ENCODE assay signal across 14 cellular contexts in the genomic region with DNA sequence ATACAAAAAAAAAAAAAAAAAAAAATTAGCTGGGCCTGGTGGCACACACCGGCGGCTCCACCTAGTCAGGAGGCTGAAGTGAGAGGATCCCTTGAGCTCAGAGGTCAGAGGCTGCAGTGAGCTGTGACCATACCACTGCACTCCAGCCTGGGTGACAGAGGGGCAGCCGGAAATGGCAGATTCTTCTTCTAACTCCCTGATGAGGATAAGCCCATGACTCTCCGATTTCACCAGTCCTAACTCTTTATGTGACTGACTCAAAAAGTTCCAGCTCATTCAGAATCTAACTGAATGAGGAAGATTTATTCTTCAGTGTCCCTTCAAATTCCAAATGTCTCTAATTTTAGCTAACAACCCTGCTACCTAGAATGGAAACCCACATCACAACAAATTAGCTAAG. TPM values are rescaled to one million over a fixed set of nuclear protein-coding genes. Genes with fewer than 3 reads are reported as not detected.
A peak's percentile ranks its signal among the peaks of the same experiment; 100 is the strongest.
DNase-seq lines count a peak whose midpoint lies in the region; ATAC-seq and TF ChIP-seq lines count a peak whose summit lies in the region.
"Had no signal": no experiment of that assay in that cellular context is flagged by ENCODE, and none has a peak within 500 bp of the region (broad histone marks: within the 10 kb centered on the region; RNA-seq: fewer than 3 reads in every experiment).

No MANE protein-coding gene starts in this region.

- no peaks in the 10 kb centered on the region for H3K9me2 ChIP-seq in Loucy (replicated peaks; ENCODE audit: low read depth, low read length)
- H3K9me2 ChIP-seq in MM.1S (replicated peaks; ENCODE audit: insufficient read depth, low read length), result no peaks in the 10 kb centered on the region

- POLR2A ChIA-PET in CD4-positive, alpha-beta T cell (lab: Charles Lee), result interaction anchor here (0.7 to 1.8 kb wide), 5 partner anchors 14 to 99 kb away, joined by 3 to 16 read pairs (median 3); a partner anchor contains a TSS

- no peaks in the 10 kb centered on the region for H3K9me3 ChIP-seq in CD4-positive, alpha-beta T cell (ENCODE audit: control insufficient read depth, low read length)
- H3K9me3 ChIP-seq in Loucy (ENCODE audit: insufficient read depth, low read depth, low read length) (no peaks in the 10 kb centered on the region), MM.1S (replicated peaks; ENCODE audit: insufficient read depth, low read length) (no peaks in the 10 kb centered on the region)

- H4K20me1 ChIP-seq in Loucy (ENCODE audit: insufficient read depth, low read length, poor library complexity, severe bottlenecking) (no peaks in the 10 kb centered on the region), MM.1S (ENCODE audit: insufficient read depth, low read length) (no peaks in the 10 kb centered on the region)

- intact Hi-C loops in CD4-positive, alpha-beta T cell (cut with DNase I, micrococcal nuclease), result loop anchor here in 1 of 2 experiments (5.0 kb wide), 1 partner anchor 97 kb away; a partner anchor contains a TSS

- H3K4me3 ChIP-seq in Loucy (ENCODE audit: low read length, poor library complexity, severe bottlenecking) (no peak overlapping the region), MM.1S (ENCODE audit: low read length) (no peak overlapping the region)
- H3K4me3 ChIP-seq: K562 had no signal

- H3K79me2 ChIP-seq in Loucy (ENCODE audit: insufficient read depth, low read length) (no peaks in the 10 kb centered on the region), MM.1S (ENCODE audit: low read length) (no peaks in the 10 kb centered on the region)

- no peaks in the 10 kb centered on the region for H3K36me3 Mint-ChIP-seq in activated T-cell treated with anti-CD3 and anti-CD28 coated beads, Interleukin-2, amount 50 U/mL, for 24 hours (ENCODE audit: low read depth)
- H3K36me3 Mint-ChIP-seq in activated T-cell treated with anti-CD3 and anti-CD28 coated beads, Interleukin-2, amount 50 U/mL, for 72 hours (ENCODE audit: insufficient read depth in 2 of 2), result no peaks in the 10 kb centered on the region
- H3K36me3 Mint-ChIP-seq in CD4-positive, alpha-beta T cell (ENCODE audit: low read depth), result no peaks in the 10 kb centered on the region
- H3K36me3 Mint-ChIP-seq in activated naive CD8-positive, alpha-beta T cell treated with anti-CD3 and anti-CD28 coated beads, Interleukin-2, amount 50 U/mL, for 24 hours (ENCODE audit: low read depth), result no peaks in the 10 kb centered on the region

- H3K9ac ChIP-seq in Loucy (ENCODE audit: low read depth, low read length, poor library complexity, severe bottlenecking) (no peak overlapping the region), MM.1S (ENCODE audit: low read length) (no peak overlapping the region)

- CTCF ChIA-PET in CD4-positive, alpha-beta T cell (lab: Charles Lee), result interaction anchor here (0.6 to 1.1 kb wide), 3 partner anchors 22 to 1206 kb away, joined by 3 read pairs; no protein-coding TSS in a partner anchor

- H3F3A ChIP-seq in Loucy (ENCODE audit: low read depth) (no peaks in the 10 kb centered on the region), MM.1S (ENCODE audit: insufficient read depth, low read length) (no peaks in the 10 kb centered on the region)

- peak overlapping the region; percentile 29 for H3K4me2 ChIP-seq in Loucy (ENCODE audit: low read depth, low read length, poor library complexity, severe bottlenecking)
- H3K4me2 ChIP-seq in MM.1S (ENCODE audit: low read depth, low read length), result no peak overlapping the region

- peak overlapping the region; percentile 70 for H3K27ac Mint-ChIP-seq in activated T-cell treated with anti-CD3 and anti-CD28 coated beads, Interleukin-2, amount 50 U/mL, for 24 hours
- no peak overlapping the region for H3K27ac Mint-ChIP-seq in activated T-cell treated with anti-CD3 and anti-CD28 coated beads, Interleukin-2, amount 50 U/mL, for 72 hours
- peak overlapping the region; percentile 7 for H3K27ac Mint-ChIP-seq in CD4-positive, alpha-beta T cell
- peak overlapping the region; percentile 31 for H3K27ac Mint-ChIP-seq in activated naive CD8-positive, alpha-beta T cell treated with anti-CD3 and anti-CD28 coated beads, Interleukin-2, amount 50 U/mL, for 24 hours

- no peak overlapping the region for H2AFZ ChIP-seq in Loucy (ENCODE audit: low read length)
- H2AFZ ChIP-seq in MM.1S (ENCODE audit: low read length), result no peak overlapping the region

- H3K36me3 ChIP-seq in Loucy (ENCODE audit: insufficient read depth, low read length) (no peaks in the 10 kb centered on the region), MM.1S (replicated peaks; ENCODE audit: insufficient read depth, low read length) (no peaks in the 10 kb centered on the region)

- no peaks in the 10 kb centered on the region for H3K27me3 ChIP-seq in CD4-positive, alpha-beta T cell (ENCODE audit: control insufficient read depth, insufficient read depth, low read length)
- H3K27me3 ChIP-seq in Loucy (ENCODE audit: insufficient read depth, low read length, poor library complexity, severe bottlenecking), result no peaks in the 10 kb centered on the region
- H3K27me3 ChIP-seq in MM.1S (replicated peaks; ENCODE audit: insufficient read depth, low read length), result no peaks in the 10 kb centered on the region

- H3K4me3 Mint-ChIP-seq in activated T-cell treated with anti-CD3 and anti-CD28 coated beads, Interleukin-2, amount 50 U/mL, for 24 hours, result no peak overlapping the region
- H3K4me3 Mint-ChIP-seq in activated T-cell treated with anti-CD3 and anti-CD28 coated beads, Interleukin-2, amount 50 U/mL, for 72 hours, result no peak overlapping the region
- no peak overlapping the region for H3K4me3 Mint-ChIP-seq in CD4-positive, alpha-beta T cell
- H3K4me3 Mint-ChIP-seq in activated naive CD8-positive, alpha-beta T cell treated with anti-CD3 and anti-CD28 coated beads, Interleukin-2, amount 50 U/mL, for 24 hours, result no peak overlapping the region

- H3K4me1 Mint-ChIP-seq in activated T-cell treated with anti-CD3 and anti-CD28 coated beads, Interleukin-2, amount 50 U/mL, for 24 hours (ENCODE audit: low read depth), result peaks cover 79% of the 10 kb centered on the region
- H3K4me1 Mint-ChIP-seq in activated T-cell treated with anti-CD3 and anti-CD28 coated beads, Interleukin-2, amount 50 U/mL, for 72 hours (ENCODE audit: low read depth), result peaks cover 86% of the 10 kb centered on the region
- peaks cover 38% of the 10 kb centered on the region for H3K4me1 Mint-ChIP-seq in CD4-positive, alpha-beta T cell (ENCODE audit: low read depth)
- peaks cover 72% of the 10 kb centered on the region for H3K4me1 Mint-ChIP-seq in activated naive CD8-positive, alpha-beta T cell treated with anti-CD3 and anti-CD28 coated beads, Interleukin-2, amount 50 U/mL, for 24 hours

- H3K4me1 ChIP-seq in Loucy (ENCODE audit: insufficient read depth, low read length, poor library complexity, severe bottlenecking), result peaks cover 11% of the 10 kb centered on the region
- no peaks in the 10 kb centered on the region for H3K4me1 ChIP-seq in MM.1S (ENCODE audit: low read length)

- H3K27ac ChIP-seq in CD4-positive, alpha-beta T cell (ENCODE audit: low read depth, low read length), result no peak overlapping the region
- H3K27ac ChIP-seq in MM.1S (ENCODE audit: low read length), result no peak overlapping the region
- H3K27ac ChIP-seq: C4-2B had no signal

- H3K9me3 Mint-ChIP-seq in activated T-cell treated with anti-CD3 and anti-CD28 coated beads, Interleukin-2, amount 50 U/mL, for 24 hours, result no peaks in the 10 kb centered on the region
- peaks cover 0 to 6% of the 10 kb centered on the region in 2 donors for H3K9me3 Mint-ChIP-seq in activated T-cell treated with anti-CD3 and anti-CD28 coated beads, Interleukin-2, amount 50 U/mL, for 72 hours
- H3K9me3 Mint-ChIP-seq in CD4-positive, alpha-beta T cell, result no peaks in the 10 kb centered on the region
- H3K9me3 Mint-ChIP-seq in activated naive CD8-positive, alpha-beta T cell treated with anti-CD3 and anti-CD28 coated beads, Interleukin-2, amount 50 U/mL, for 24 hours, result no peaks in the 10 kb centered on the region

- ATAC-seq in activated T-cell treated with anti-CD3 and anti-CD28 coated beads, Interleukin-2, amount 50 U/mL, for 72 hours (replicated peaks in 1 of 2), result no peak
- no peak for ATAC-seq in CD4-positive, alpha-beta T cell (ENCODE audit: poor library complexity)
- ATAC-seq in activated naive CD8-positive, alpha-beta T cell treated with anti-CD3 and anti-CD28 coated beads, Interleukin-2, amount 50 U/mL, for 24 hours, result no peak
- no peak for ATAC-seq in HG03520 (IDR thresholded peaks at IDR 0.05; ENCODE audit: unreplicated experiment)
- ATAC-seq: K562 had no signal

- H3K27me3 Mint-ChIP-seq in activated T-cell treated with anti-CD3 and anti-CD28 coated beads, Interleukin-2, amount 50 U/mL, for 24 hours, result no peaks in the 10 kb centered on the region
- H3K27me3 Mint-ChIP-seq in activated T-cell treated with anti-CD3 and anti-CD28 coated beads, Interleukin-2, amount 50 U/mL, for 72 hours (ENCODE audit: low read depth), result no peaks in the 10 kb centered on the region
- no peaks in the 10 kb centered on the region for H3K27me3 Mint-ChIP-seq in CD4-positive, alpha-beta T cell
- H3K27me3 Mint-ChIP-seq in activated naive CD8-positive, alpha-beta T cell treated with anti-CD3 and anti-CD28 coated beads, Interleukin-2, amount 50 U/mL, for 24 hours, result peaks cover 4% of the 10 kb centered on the region

- no peak for DNase-seq in activated T-cell treated with anti-CD3 and anti-CD28 coated beads, Interleukin-2, amount 50 U/mL, for 24 hours
- DNase-seq in activated T-cell treated with anti-CD3 and anti-CD28 coated beads, Interleukin-2, amount 50 U/mL, for 72 hours, result no peak
- DNase-seq in CD4-positive, alpha-beta T cell, result no peak
- DNase-seq in activated naive CD8-positive, alpha-beta T cell treated with anti-CD3 and anti-CD28 coated beads, Interleukin-2, amount 50 U/mL, for 24 hours, result no peak
- DNase-seq in NCI-H526 (lab: John Stamatoyannopoulos, UW), result no peak
- no peak for DNase-seq in MM.1S
- DNase-seq: NCI-H1417 treated with DMSO at 0.1 percent for 48 hours, NCI-H1930, NCI-H69, RPMI8226 had no signal

- TF ChIP-seq CTCF in CD4-positive, alpha-beta T cell (IDR thresholded peaks at IDR 0.05), result no peak
- TF ChIP-seq CTCF in Loucy (conservative IDR thresholded peaks at IDR 0.05; ENCODE audit: low read length), result no peak
- TF ChIP-seq CTCF in MM.1S (IDR thresholded peaks at IDR 0.05; ENCODE audit: low read length), result no peak

RNA-seq across cellular contexts. Expression of a gene that starts 4.3 kb away (rescaled TPM):
- under 1 TPM; 0.39 to 0.84 TPM for total RNA-seq in activated T-cell treated with anti-CD3 and anti-CD28 coated beads, Interleukin-2, amount 50 U/mL, for 72 hours
- not detected for total RNA-seq in CD4-positive, alpha-beta T cell
- total RNA-seq: K562 had no signal
